ENCODE assay signal across 7 cellular contexts in the genomic region with DNA sequence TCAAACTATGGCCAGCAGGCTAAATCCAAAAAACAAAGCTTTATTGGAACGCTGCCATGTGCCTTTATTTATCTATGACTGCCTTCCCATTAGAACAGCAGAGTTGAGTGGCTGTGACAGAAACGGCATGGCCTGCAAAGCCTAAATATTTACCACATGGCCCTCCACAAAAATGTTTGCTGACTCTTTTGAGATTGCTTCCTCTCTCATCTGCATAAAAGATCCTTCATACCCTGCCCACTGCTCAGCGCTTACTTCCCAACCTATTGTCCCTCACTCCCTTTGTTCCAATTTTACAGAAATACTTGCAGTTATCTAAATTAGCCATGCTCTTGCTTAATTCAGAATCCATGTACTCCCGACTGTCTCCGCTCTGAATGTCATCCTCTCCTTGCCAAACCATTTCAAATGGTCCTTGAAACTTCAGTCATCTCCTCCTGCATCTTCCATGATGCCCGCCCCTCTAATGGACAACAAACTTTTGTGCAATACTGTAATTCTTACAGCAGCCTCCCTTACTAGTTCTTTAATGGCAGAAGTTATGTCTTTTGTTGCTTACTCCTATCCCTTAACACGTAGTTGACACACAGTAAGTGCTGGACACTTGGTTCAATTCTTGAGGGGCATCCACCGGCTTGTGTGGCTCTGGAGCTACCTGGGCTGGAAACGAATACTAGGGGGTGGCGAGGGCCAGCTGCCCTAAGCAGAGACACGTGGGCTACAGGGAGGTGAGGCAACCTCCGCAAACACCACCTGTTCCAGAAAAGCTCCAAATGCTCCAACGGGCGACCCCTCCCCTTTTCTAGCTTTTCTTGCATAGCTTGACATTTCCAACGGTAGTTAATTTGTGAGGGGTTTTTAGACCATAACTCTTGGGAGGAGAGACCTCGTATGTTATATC. TPM values are rescaled to one million over a fixed set of nuclear protein-coding genes. Genes with fewer than 3 reads are reported as not detected.
DNase-seq lines count a peak whose midpoint lies in the region; ATAC-seq, FAIRE-seq and TF ChIP-seq lines count a peak whose summit lies in the region.

No MANE protein-coding gene starts in this region.

- H3K23me2 ChIP-seq in H1 (ENCODE audit: low read depth, low read length): peaks cover 9% of the 10 kb centered on the region

- H3K56ac ChIP-seq in H1 (replicated peaks; ENCODE audit: insufficient read length, low read depth, low read length): peak overlapping the region; percentile 59

- H3K14ac ChIP-seq in H1 (ENCODE audit: insufficient read length): no peak overlapping the region

- TF ChIP-seq POLR2A in H1 (IDR thresholded peaks at IDR 0.05; ENCODE audit: control extremely low read depth in 1 of 2, low read depth in 2 of 2, low read length in 2 of 2): no peak; a peak in 1 of 3 replicates

- peaks cover 24% of the 10 kb centered on the region for H3K36me3 ChIP-seq in SK-N-MC (ENCODE audit: insufficient read depth, low read length)
- H3K36me3 ChIP-seq in H1 (ENCODE audit: control insufficient read depth in 2 of 4, insufficient read depth in 4 of 4, low read length in 3 of 4): peaks cover 0 to 11% (median 5%) of the 10 kb centered on the region in 4 experiments; a peak in 5 of 8 replicates
- peaks cover 10% of the 10 kb centered on the region for H3K36me3 ChIP-seq in neuron (ENCODE audit: insufficient read depth, low read length)

- peak overlapping the region; percentile 96 for H3K9ac ChIP-seq in SK-N-MC (ENCODE audit: insufficient read length)
- peak overlapping the region; percentile 96 to 98 (median 96) for H3K9ac ChIP-seq in H1 (replicated peaks in 1 of 4; ENCODE audit: extremely low read depth in 1 of 4, low read depth in 3 of 4, low read length in 3 of 4)

- H2BK120ac ChIP-seq in H1 (replicated peaks; ENCODE audit: low read depth, low read length): no peak overlapping the region

- peak overlapping the region; percentile 85; the same call in 1 of the 2 replicates for H3K18ac ChIP-seq in H1 (ENCODE audit: extremely low read depth, low read length)

- POLR2A ChIA-PET in H1 (lab: Charles Lee; ENCODE audit: partially characterized antibody): interaction anchor here (0.7 to 1.6 kb wide), 8 partner anchors 9 to 122 kb away, joined by 3 to 5 read pairs (median 4); no protein-coding TSS in a partner anchor

- CTCF ChIA-PET in H1 (lab: Charles Lee; ENCODE audit: partially characterized antibody): interaction anchor here (2.8 kb wide), 1 partner anchor 32 kb away, joined by 9 read pairs; no protein-coding TSS in a partner anchor

- no peak for TF ChIP-seq EP300 in H1 (IDR thresholded peaks at IDR 0.05; ENCODE audit: borderline replicate concordance in 1 of 2, low read depth in 2 of 2, low read length in 2 of 2)

- H2BK5ac ChIP-seq in H1 (ENCODE audit: low read depth, low read length): peak overlapping the region; percentile 20; the same call in 1 of the 2 replicates

- H4K91ac ChIP-seq in H1 (replicated peaks; ENCODE audit: insufficient read length, low read length): no peak overlapping the region

- H3K4ac ChIP-seq in H1 (replicated peaks; ENCODE audit: insufficient read length, low read depth, low read length): no peak overlapping the region

- no peak overlapping the region for H2BK12ac ChIP-seq in H1 (ENCODE audit: low read depth, low read length)

- H3K23ac ChIP-seq in H1 (ENCODE audit: insufficient read length): no peak overlapping the region

- no peak for TF ChIP-seq RAD21 in H1 (IDR thresholded peaks at IDR 0.05 in 1 of 2, conservative IDR thresholded peaks at IDR 0.05 in 1 of 2; ENCODE audit: low read depth in 2 of 2, low read length in 2 of 2)

- peak; percentile 77 for DNase-seq in ELF-1 (ENCODE audit: low read depth, low spot score)
- DNase-seq in LoVo (ENCODE audit: low spot score): peak; percentile 29
- peak; percentile 16 for DNase-seq in SK-N-MC (ENCODE audit: low read depth, low spot score)
- no peak for DNase-seq in H1 (ENCODE audit: low read depth in 1 of 2, low spot score in 2 of 2)

- H3K4me2 ChIP-seq in H1 (ENCODE audit: insufficient read depth in 1 of 2, low read depth in 2 of 2, low read length in 2 of 2): peak overlapping the region; percentile 97 to 100

- H3K4me1 ChIP-seq in H1 (replicated peaks in 1 of 4; ENCODE audit: control insufficient read depth in 3 of 4, insufficient read depth in 4 of 4, low read length in 3 of 4) (peaks cover 0 to 6% (median 5%) of the 10 kb centered on the region in 4 experiments; a peak in 2 of 7 replicates), neuron (ENCODE audit: insufficient read depth, low read length) (peaks cover 4% of the 10 kb centered on the region)

- no peak for FAIRE-seq in H1 (lab: Jason Lieb, UNC)

- H2AFZ ChIP-seq in H1 (ENCODE audit: low read length) (no peak overlapping the region), neuron (ENCODE audit: low read depth, low read length) (peak overlapping the region; percentile 46)

- H4K20me1 ChIP-seq in H1 (replicated peaks in 1 of 2; ENCODE audit: control insufficient read depth in 1 of 2, insufficient read depth in 2 of 2, low read length in 2 of 2): peaks cover 3 to 6% of the 10 kb centered on the region in 2 experiments

- no peak for TF ChIP-seq CTCF in H1 (IDR thresholded peaks at IDR 0.05; ENCODE audit: control extremely low read depth in 1 of 3, insufficient read depth in 1 of 3, low read depth in 1 of 3, low read length in 3 of 3)

- peak overlapping the region; percentile 100 for H4K8ac ChIP-seq in H1 (ENCODE audit: extremely low read depth, insufficient read depth, low read length)

- peak; percentile 29 for ATAC-seq in GM21576 (IDR thresholded peaks at IDR 0.05; ENCODE audit: unreplicated experiment)
- no peak for ATAC-seq in HG02623 (IDR thresholded peaks at IDR 0.05; ENCODE audit: unreplicated experiment)

- no peak overlapping the region for H2BK20ac ChIP-seq in H1 (ENCODE audit: low read length)

- no peaks in the 10 kb centered on the region; the same call in 1 of the 2 replicates for H3K79me1 ChIP-seq in H1 (ENCODE audit: low read depth, low read length)

- H3K27ac ChIP-seq in SK-N-MC (peak overlapping the region; percentile 79), H1 (ENCODE audit: low read depth, low read length) (peak overlapping the region; percentile 88)

- H3K9me3 ChIP-seq in SK-N-MC (ENCODE audit: low read depth, low read length): no peaks in the 10 kb centered on the region
- H3K9me3 ChIP-seq in H1 (ENCODE audit: insufficient read depth in 2 of 2, low read depth in 1 of 2, low read length in 1 of 2): no peaks in the 10 kb centered on the region
- no peaks in the 10 kb centered on the region for H3K9me3 ChIP-seq in neuron (ENCODE audit: low read length)

- H3K4me3 ChIP-seq in SK-N-MC: peak overlapping the region; percentile 84
- peak overlapping the region; percentile 70 to 87 (median 82) for H3K4me3 ChIP-seq in H1 (ENCODE audit: extremely low read depth in 1 of 4, insufficient read depth in 2 of 4, low read depth in 3 of 4, low read length in 4 of 4)
- H3K4me3 ChIP-seq in neuron (ENCODE audit: low read length): peak overlapping the region; percentile 79

- peaks cover 22 to 56% of the 10 kb centered on the region in 2 experiments for H3K79me2 ChIP-seq in H1 (ENCODE audit: control insufficient read depth in 1 of 2, insufficient read depth in 2 of 2, low read length in 2 of 2)

- peak overlapping the region; percentile 16 for H4K5ac ChIP-seq in H1 (ENCODE audit: insufficient read length, low read depth, low read length)

- H2BK15ac ChIP-seq in H1 (ENCODE audit: low read length): no peak overlapping the region

- WGBS in H1 (ENCODE audit: extremely low coverage in 1 of 2, insufficient coverage in 1 of 2, insufficient read length in 1 of 2, insufficient replicate concordance in 2 of 2, low coverage in 1 of 2, low lambda C conversion rate in 2 of 2, missing lambda C conversion rate in 1 of 2), 2 experiments: 15% methylated on average over 16 of the region's 16 CpGs; no CpG with 5 or more reads in 1 of the 2 experiments

- 0 out of 2 replicates have a peak overlapping the region, but pooled peaks have one; percentile 33 for H2AK5ac ChIP-seq in H1 (ENCODE audit: low read depth, low read length)

- H3K27me3 ChIP-seq in H1 (replicated peaks in 1 of 4; ENCODE audit: control insufficient read depth in 3 of 4, extremely low read depth in 1 of 4, insufficient read depth in 3 of 4, low read length in 3 of 4) (no peaks in the 10 kb centered on the region), neuron (ENCODE audit: insufficient read depth, low read length) (no peaks in the 10 kb centered on the region)

TF ChIP-seq in H1, 55 proteins besides CTCF, POLR2A, EP300 and RAD21 (continues in another document):
- no peak; the same call in 1 of the 2 replicates for TF ChIP-seq CHD1 (IDR thresholded peaks at IDR 0.05; ENCODE audit: low read depth, low read length)
- TF ChIP-seq YY1 (IDR thresholded peaks at IDR 0.05; ENCODE audit: low read depth, low read length): no peak
- TF ChIP-seq CBX8 (IDR thresholded peaks at IDR 0.05; ENCODE audit: borderline replicate concordance, low read depth, low read length): no peak
- TF ChIP-seq, protein P1, sequence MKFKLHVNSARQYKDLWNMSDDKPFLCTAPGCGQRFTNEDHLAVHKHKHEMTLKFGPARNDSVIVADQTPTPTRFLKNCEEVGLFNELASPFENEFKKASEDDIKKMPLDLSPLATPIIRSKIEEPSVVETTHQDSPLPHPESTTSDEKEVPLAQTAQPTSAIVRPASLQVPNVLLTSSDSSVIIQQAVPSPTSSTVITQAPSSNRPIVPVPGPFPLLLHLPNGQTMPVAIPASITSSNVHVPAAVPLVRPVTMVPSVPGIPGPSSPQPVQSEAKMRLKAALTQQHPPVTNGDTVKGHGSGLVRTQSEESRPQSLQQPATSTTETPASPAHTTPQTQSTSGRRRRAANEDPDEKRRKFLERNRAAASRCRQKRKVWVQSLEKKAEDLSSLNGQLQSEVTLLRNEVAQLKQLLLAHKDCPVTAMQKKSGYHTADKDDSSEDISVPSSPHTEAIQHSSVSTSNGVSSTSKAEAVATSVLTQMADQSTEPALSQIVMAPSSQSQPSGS (IDR thresholded peaks at IDR 0.05; ENCODE audit: low read length): 0 out of 2 replicates have a peak, but pooled peaks have one; percentile 0
- TF ChIP-seq, protein P2, sequence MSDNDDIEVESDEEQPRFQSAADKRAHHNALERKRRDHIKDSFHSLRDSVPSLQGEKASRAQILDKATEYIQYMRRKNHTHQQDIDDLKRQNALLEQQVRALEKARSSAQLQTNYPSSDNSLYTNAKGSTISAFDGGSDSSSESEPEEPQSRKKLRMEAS (IDR thresholded peaks at IDR 0.05): peak; percentile 81
- TF ChIP-seq TCF12 (IDR thresholded peaks at IDR 0.05; ENCODE audit: low read depth, low read length): no peak
- TF ChIP-seq SIX5 (IDR thresholded peaks at IDR 0.05; ENCODE audit: low read depth, low read length): no peak

RNA-seq across cellular contexts. Expression of a gene that starts 0.8 kb away (rescaled TPM):
- 32.1 and 34.0 TPM in 2 replicates for total RNA-seq in H1 (2021; fragmentation: NEBNext Ultra II Directional; extraction: Animal tissue kit (Norgen Biotek cat#: 25700))
- 14.3 and 14.6 TPM in 2 replicates for polyA plus RNA-seq in H1 (2011; rRNA removed)
- polyA plus RNA-seq in H1 (2011; cell fraction: cytosol; rRNA removed): 16.8 TPM
- 35.1 TPM for polyA plus RNA-seq in H1 (2011; cell fraction: nucleus; rRNA removed)
- polyA plus RNA-seq in H1 (2012, experiment 1 of 2): 15.5 to 36.2 TPM (median 22.1 TPM) in 4 replicates
- polyA plus RNA-seq in H1 (2012, experiment 2 of 2): 5.0 TPM
- polyA plus RNA-seq in H1 (2013, experiment 1 of 2): 40.7 TPM
- polyA plus RNA-seq in H1 (2013, experiment 2 of 2): 35.7 TPM
- 20.7 and 27.3 TPM in 2 replicates for polyA minus RNA-seq in H1 (2011; rRNA and poly(A)+ RNA removed)
- polyA minus RNA-seq in H1 (2011; cell fraction: cytosol; rRNA and poly(A)+ RNA removed): 14.5 TPM
- 44.1 TPM for polyA minus RNA-seq in H1 (2011; cell fraction: nucleus; rRNA and poly(A)+ RNA removed)

Comparison
In these comparisons a context has a peak if more than half of its experiments do, and no peak if none do; other contexts are left out.
1. DNase-seq: peak in ELF-1 (single experiment), LoVo (single experiment) and SK-N-MC (single experiment); none in H1 (0 of 2).
2. Peak in every context shown above with its lines, with median percentiles within 50 percentile points of each other: H3K4me3 ChIP-seq.